Comparison of ENCODE assay signal across 8 cellular contexts in genomic region chr2:134282638-134283400, GRCh38. TPM values are rescaled to one million over a fixed set of nuclear protein-coding genes. Genes with fewer than 3 reads are reported as not detected.
DNase-seq lines count a peak whose midpoint lies in the region; ATAC-seq lines count a peak whose summit lies in the region.

No MANE protein-coding gene starts in this region.

- peak; percentile 57 for DNase-seq in ELF-1 (ENCODE audit: low read depth, low spot score)
- no peak for DNase-seq in NCI-H1105 treated with DMSO at 0.1 percent for 48 hours (lab: John Stamatoyannopoulos, UW)
- DNase-seq in mucosa of gallbladder (ENCODE audit: low spot score): no peak
- DNase-seq in SW 1271 (lab: John Stamatoyannopoulos, UW): no peak
- no peak for DNase-seq in NCI-H2196 (lab: John Stamatoyannopoulos, UW; ENCODE audit: unreplicated experiment)

- no peaks in the 10 kb centered on the region for H3K27me3 Mint-ChIP-seq in activated naive CD8-positive, alpha-beta T cell

- peak overlapping the region; percentile 72 for H3K4me3 Mint-ChIP-seq in activated naive CD8-positive, alpha-beta T cell

- peak overlapping the region; percentile 89 for H3K27ac Mint-ChIP-seq in activated naive CD8-positive, alpha-beta T cell

- H3K9me3 Mint-ChIP-seq in activated naive CD8-positive, alpha-beta T cell (ENCODE audit: low read depth): no peaks in the 10 kb centered on the region

- peaks cover 61% of the 10 kb centered on the region for H3K4me1 Mint-ChIP-seq in activated naive CD8-positive, alpha-beta T cell (ENCODE audit: low read depth)

- ATAC-seq in GM21367 (IDR thresholded peaks at IDR 0.05; ENCODE audit: unreplicated experiment) (peak; percentile 86), HG03558 (IDR thresholded peaks at IDR 0.05; ENCODE audit: extremely low read depth, unreplicated experiment) (peak; percentile 74)

- peaks cover 15% of the 10 kb centered on the region for H3K36me3 Mint-ChIP-seq in activated naive CD8-positive, alpha-beta T cell

RNA-seq across cellular contexts. Expression of gene MGAT5, which starts 28.9 kb away (rescaled TPM):
- 152 TPM for total RNA-seq in mucosa of gallbladder
